Comparison of ENCODE assay signal across 11 cellular contexts in genomic region chr10:31757374-31757773, GRCh38.
A peak's percentile ranks its signal among the peaks of the same experiment; 100 is the strongest.
DNase-seq lines count a peak whose midpoint lies in the region; ATAC-seq and TF ChIP-seq lines count a peak whose summit lies in the region.
"Had no signal": no experiment of that assay in that cellular context is flagged by ENCODE, and none has a peak within 500 bp of the region (broad histone marks: within the 10 kb centered on the region; RNA-seq: fewer than 3 reads in every experiment).

No MANE protein-coding gene starts in this region.

- no peak overlapping the region for H3K4me3 Mint-ChIP-seq in activated naive CD4-positive, alpha-beta T cell treated with anti-CD3 and anti-CD28 coated beads, Interleukin-2, amount 50 U/mL, for 24 hours
- peak overlapping the region; percentile 28; the same call in 1 of the 2 replicates for H3K4me3 Mint-ChIP-seq in WTC11

- no peak for DNase-seq in activated naive CD4-positive, alpha-beta T cell (lab: John Stamatoyannopoulos, UW)
- DNase-seq in WTC11 (ENCODE audit: low spot score) (no peak), OCI-M2 (lab: John Stamatoyannopoulos, UW; ENCODE audit: unreplicated experiment) (no peak)
- DNase-seq: activated CD4-positive, alpha-beta T cell treated with anti-CD3 and anti-CD28 coated beads for 4 hours; Karpas-422; stimulated activated CD4-positive, alpha-beta T cell treated with anti-CD3 and anti-CD28 coated beads, Interleukin-2, amount 100 ng/mL, for 48 hours had no signal

- no peaks in the 10 kb centered on the region for H3K9me3 Mint-ChIP-seq in activated naive CD4-positive, alpha-beta T cell treated with anti-CD3 and anti-CD28 coated beads, Interleukin-2, amount 50 U/mL, for 24 hours
- H3K9me3 Mint-ChIP-seq in WTC11, result peaks cover 3% of the 10 kb centered on the region

- POLR2A ChIA-PET in WTC11 (lab: Charles Lee), result no interaction called here

- peaks cover 1% of the 10 kb centered on the region for H3K36me3 Mint-ChIP-seq in activated naive CD4-positive, alpha-beta T cell treated with anti-CD3 and anti-CD28 coated beads, Interleukin-2, amount 50 U/mL, for 24 hours
- peaks cover 9% of the 10 kb centered on the region for H3K36me3 Mint-ChIP-seq in WTC11

- CTCF ChIA-PET in WTC11 (lab: Charles Lee), result no interaction called here

- peaks cover 16% of the 10 kb centered on the region for H3K4me1 Mint-ChIP-seq in activated naive CD4-positive, alpha-beta T cell treated with anti-CD3 and anti-CD28 coated beads, Interleukin-2, amount 50 U/mL, for 24 hours
- H3K4me1 Mint-ChIP-seq in WTC11, result peaks cover 64% of the 10 kb centered on the region

- H3K27me3 ChIP-seq in layer of hippocampus (ENCODE audit: control insufficient read depth, insufficient read depth, low read length), result no peaks in the 10 kb centered on the region

- H3K27ac Mint-ChIP-seq in activated naive CD4-positive, alpha-beta T cell treated with anti-CD3 and anti-CD28 coated beads, Interleukin-2, amount 50 U/mL, for 24 hours, result peak overlapping the region; percentile 68
- H3K27ac Mint-ChIP-seq in WTC11, result peak overlapping the region; percentile 79

- peak overlapping the region; percentile 25 for H3K27ac ChIP-seq in layer of hippocampus (ENCODE audit: low read depth, low read length)
- H3K27ac ChIP-seq in temporal lobe (ENCODE audit: low read depth, low read length), result peak overlapping the region; percentile 28

- TF ChIP-seq CTCF in WTC11 (IDR thresholded peaks at IDR 0.05), result no peak

- ATAC-seq in WTC11 (no peak), GM18870 (IDR thresholded peaks at IDR 0.05; ENCODE audit: unreplicated experiment) (no peak), GM21367 (IDR thresholded peaks at IDR 0.05; ENCODE audit: unreplicated experiment) (no peak)

- no peaks in the 10 kb centered on the region for H3K27me3 Mint-ChIP-seq in activated naive CD4-positive, alpha-beta T cell treated with anti-CD3 and anti-CD28 coated beads, Interleukin-2, amount 50 U/mL, for 24 hours
- peaks cover 7% of the 10 kb centered on the region for H3K27me3 Mint-ChIP-seq in WTC11 (ENCODE audit: low read depth)

TF ChIP-seq in WTC11, 78 proteins besides CTCF, POLR2A, EP300 and RAD21 (continues in another document):
- TF ChIP-seq NR2C2 (CRISPR knock-in tag; IDR thresholded peaks at IDR 0.05) (no peak), TCF7 (CRISPR knock-in tag; IDR thresholded peaks at IDR 0.05; ENCODE audit: low read depth) (no peak), KAT7 (CRISPR knock-in tag; IDR thresholded peaks at IDR 0.05; ENCODE audit: borderline replicate concordance) (no peak), EMX1 (CRISPR knock-in tag; IDR thresholded peaks at IDR 0.05) (no peak), NFATC4 (CRISPR knock-in tag; IDR thresholded peaks at IDR 0.05) (no peak), PRDM15 (CRISPR knock-in tag; IDR thresholded peaks at IDR 0.05) (no peak), RELA (CRISPR knock-in tag; IDR thresholded peaks at IDR 0.05; ENCODE audit: borderline replicate concordance) (no peak), ZNF138 (CRISPR knock-in tag; conservative IDR thresholded peaks at IDR 0.05) (no peak), RORB (CRISPR knock-in tag; IDR thresholded peaks at IDR 0.05) (no peak), MAX (CRISPR knock-in tag; IDR thresholded peaks at IDR 0.05) (no peak), NFE2L1 (CRISPR knock-in tag; IDR thresholded peaks at IDR 0.05) (no peak), ZNF425 (CRISPR knock-in tag; conservative IDR thresholded peaks at IDR 0.05) (no peak), NFYB (CRISPR knock-in tag; conservative IDR thresholded peaks at IDR 0.05; ENCODE audit: low read depth) (no peak)
- TF ChIP-seq, protein P1, sequence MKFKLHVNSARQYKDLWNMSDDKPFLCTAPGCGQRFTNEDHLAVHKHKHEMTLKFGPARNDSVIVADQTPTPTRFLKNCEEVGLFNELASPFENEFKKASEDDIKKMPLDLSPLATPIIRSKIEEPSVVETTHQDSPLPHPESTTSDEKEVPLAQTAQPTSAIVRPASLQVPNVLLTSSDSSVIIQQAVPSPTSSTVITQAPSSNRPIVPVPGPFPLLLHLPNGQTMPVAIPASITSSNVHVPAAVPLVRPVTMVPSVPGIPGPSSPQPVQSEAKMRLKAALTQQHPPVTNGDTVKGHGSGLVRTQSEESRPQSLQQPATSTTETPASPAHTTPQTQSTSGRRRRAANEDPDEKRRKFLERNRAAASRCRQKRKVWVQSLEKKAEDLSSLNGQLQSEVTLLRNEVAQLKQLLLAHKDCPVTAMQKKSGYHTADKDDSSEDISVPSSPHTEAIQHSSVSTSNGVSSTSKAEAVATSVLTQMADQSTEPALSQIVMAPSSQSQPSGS (CRISPR knock-in tag; IDR thresholded peaks at IDR 0.05; ENCODE audit: borderline replicate concordance, low read depth), result no peak
- TF ChIP-seq, protein P2, sequence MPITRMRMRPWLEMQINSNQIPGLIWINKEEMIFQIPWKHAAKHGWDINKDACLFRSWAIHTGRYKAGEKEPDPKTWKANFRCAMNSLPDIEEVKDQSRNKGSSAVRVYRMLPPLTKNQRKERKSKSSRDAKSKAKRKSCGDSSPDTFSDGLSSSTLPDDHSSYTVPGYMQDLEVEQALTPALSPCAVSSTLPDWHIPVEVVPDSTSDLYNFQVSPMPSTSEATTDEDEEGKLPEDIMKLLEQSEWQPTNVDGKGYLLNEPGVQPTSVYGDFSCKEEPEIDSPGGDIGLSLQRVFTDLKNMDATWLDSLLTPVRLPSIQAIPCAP (CRISPR knock-in tag; IDR thresholded peaks at IDR 0.05), result no peak
